Comparison of ENCODE assay signal across 8 cellular contexts in genomic region chr7:73683056-73683915, GRCh38.
DNase-seq lines count a peak whose midpoint lies in the region; ATAC-seq and TF ChIP-seq lines count a peak whose summit lies in the region.

A gene with protein sequence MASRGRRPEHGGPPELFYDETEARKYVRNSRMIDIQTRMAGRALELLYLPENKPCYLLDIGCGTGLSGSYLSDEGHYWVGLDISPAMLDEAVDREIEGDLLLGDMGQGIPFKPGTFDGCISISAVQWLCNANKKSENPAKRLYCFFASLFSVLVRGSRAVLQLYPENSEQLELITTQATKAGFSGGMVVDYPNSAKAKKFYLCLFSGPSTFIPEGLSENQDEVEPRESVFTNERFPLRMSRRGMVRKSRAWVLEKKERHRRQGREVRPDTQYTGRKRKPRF (plus strand): TSS chr7:73683597. CDS start chr7:73683626, 29 bp downstream.
Gene DNAJC30 (minus strand): TSS chr7:73683453. CDS start chr7:73683423, 30 bp downstream.

- DNase-seq in AG09309 (ENCODE audit: low read depth) (peak; percentile 75), NCI-H226 (peak; percentile 86), caudate nucleus (lab: John Stamatoyannopoulos, UW) (peak; percentile 71 to 98 (median 93)), islet precursor cell (peak; percentile 99)
- DNase-seq in activated CD4-positive, CD25-positive, alpha-beta regulatory T cell (lab: John Stamatoyannopoulos, UW), result peak; percentile 96 to 98 (median 96)
- peak; percentile 98 for DNase-seq in stimulated activated CD4-positive, alpha-beta T cell treated with anti-CD3 and anti-CD28 coated beads, Interleukin-12 subunit alpha, Interleukin-12 subunit beta, amount 100 ng/mL, for 4 hours

- peak within 1 kb of the TSS; percentile 73 for H3K4me3 ChIP-seq in AG09309 (ENCODE audit: control insufficient read depth, low read depth, low read length)

- ATAC-seq in GM19023 (IDR thresholded peaks at IDR 0.05; ENCODE audit: unreplicated experiment) (peak; percentile 97), HG03196 (IDR thresholded peaks at IDR 0.05; ENCODE audit: unreplicated experiment) (peak; percentile 89)

- peak within 1 kb of the TSS; percentile 76 for H3K27ac ChIP-seq in caudate nucleus (ENCODE audit: low read depth, low read length)

- no peak for TF ChIP-seq CTCF in AG09309 (IDR thresholded peaks at IDR 0.05; ENCODE audit: control insufficient read depth, insufficient read depth, low read depth, low read length, missing control alignments)

Comparison
In these comparisons a context has a peak if more than half of its experiments do, and no peak if none do; other contexts are left out.
1. Peak in every context shown above with its lines: DNase-seq, ATAC-seq, H3K4me3 ChIP-seq and H3K27ac ChIP-seq.